25 cellular contexts compared by ENCODE assay signal in genomic region chr2:133952896-133953295, GRCh38.
"Had no signal": no experiment of that assay in that cellular context is flagged by ENCODE, and none has a peak within 500 bp of the region (broad histone marks: within the 10 kb centered on the region; RNA-seq: fewer than 3 reads in every experiment).

No MANE protein-coding gene starts in this region.

- H3K4me3 ChIP-seq: left lung, lung, neural progenitor cell, testis, uterus had no signal

- H3K36me3 ChIP-seq: left lung, neural progenitor cell, uterus, WERI-Rb-1 had no signal

- H3K27ac ChIP-seq: foreskin keratinocyte, left lung, neural progenitor cell, uterus, WERI-Rb-1 had no signal

- H3K4me1 Mint-ChIP-seq: activated naive CD4-positive, alpha-beta T cell treated with anti-CD3 and anti-CD28 coated beads, Interleukin-2, amount 50 U/mL, for 24 hours; brain; neural progenitor cell had no signal

- H3K4me3 Mint-ChIP-seq: activated CD8-positive, alpha-beta T cell treated with anti-CD3 and anti-CD28 coated beads, Interleukin-2, amount 10 ng/mL, durations not matched to agents 7 days and 5 days; activated naive CD4-positive, alpha-beta T cell treated with anti-CD3 and anti-CD28 coated beads, Interleukin-2, amount 50 U/mL, for 24 hours; activated T-helper 1 cell treated with anti-CD3 and anti-CD28 coated beads, Interleukin-12 subunit alpha, Interleukin-12 subunit beta, Interleukin-2, Interleukin-4 antibody, amounts not matched to agents 30 ng/mL and 10 ng/mL and 1 ng/mL, durations not matched to agents 14 hours and 24 hours and 36 hours; brain; naive thymus-derived CD8-positive, alpha-beta T cell; neural progenitor cell had no signal

- H3K4me1 ChIP-seq: foreskin keratinocyte, left lung, neural progenitor cell, uterus had no signal

- H3K9ac ChIP-seq: neural progenitor cell had no signal

- H2AFZ ChIP-seq: neural progenitor cell had no signal

- DNase-seq: activated CD4-positive, alpha-beta T cell treated with anti-CD3 and anti-CD28 coated beads for 1 hour; activated CD4-positive, alpha-beta T cell treated with anti-CD3 and anti-CD28 coated beads, Interleukin-2, amount 50 U/mL, for 1 hour; activated CD8-positive, alpha-beta T cell treated with anti-CD3 and anti-CD28 coated beads, Interleukin-2, amount 10 ng/mL, durations not matched to agents 7 days and 5 days; activated gamma-delta T cell treated with Interleukin-2 at 50 U/mL for 16 hours; aorta; effector CD8-positive, alpha-beta T cell; erythroblast; foreskin keratinocyte; hippocampal formation; kidney glomerular epithelial cell; left lung; naive thymus-derived CD8-positive, alpha-beta T cell; small intestine; stimulated activated CD4-positive, alpha-beta T cell treated with anti-CD3 and anti-CD28 coated beads, Interleukin-2, amount 100 ng/mL, for 48 hours; stimulated activated CD8-positive, alpha-beta memory T cell treated with anti-CD3 and anti-CD28 coated beads, Interleukin-4, amount 100 ng/mL, for 48 hours; stimulated activated naive CD4-positive, alpha-beta T cell; testis; uterus; WERI-Rb-1 had no signal

- H3K27ac Mint-ChIP-seq: activated CD8-positive, alpha-beta T cell treated with anti-CD3 and anti-CD28 coated beads, Interleukin-2, amount 10 ng/mL, durations not matched to agents 7 days and 5 days; activated naive CD4-positive, alpha-beta T cell treated with anti-CD3 and anti-CD28 coated beads, Interleukin-2, amount 50 U/mL, for 24 hours; activated T-helper 1 cell treated with anti-CD3 and anti-CD28 coated beads, Interleukin-12 subunit alpha, Interleukin-12 subunit beta, Interleukin-2, Interleukin-4 antibody, amounts not matched to agents 30 ng/mL and 10 ng/mL and 1 ng/mL, durations not matched to agents 14 hours and 24 hours and 36 hours; brain; naive thymus-derived CD8-positive, alpha-beta T cell; neural progenitor cell had no signal

- H3K4me2 ChIP-seq: neural progenitor cell had no signal

- H3K27me3 ChIP-seq: left lung, neural progenitor cell, testis, uterus had no signal

- ATAC-seq: activated CD8-positive, alpha-beta T cell treated with anti-CD3 and anti-CD28 coated beads, Interleukin-2, amount 10 ng/mL, durations not matched to agents 7 days and 5 days; foreskin keratinocyte; left lung; naive thymus-derived CD8-positive, alpha-beta T cell; sciatic nerve had no signal

- H3K9me3 ChIP-seq: left lung, testis, uterus had no signal

- FAIRE-seq: small intestine had no signal

- H3K36me3 Mint-ChIP-seq: activated naive CD4-positive, alpha-beta T cell treated with anti-CD3 and anti-CD28 coated beads, Interleukin-2, amount 50 U/mL, for 24 hours; brain; naive thymus-derived CD8-positive, alpha-beta T cell; neural progenitor cell had no signal

- H3K9me3 Mint-ChIP-seq: activated naive CD4-positive, alpha-beta T cell treated with anti-CD3 and anti-CD28 coated beads, Interleukin-2, amount 50 U/mL, for 24 hours; activated T-helper 1 cell treated with anti-CD3 and anti-CD28 coated beads, Interleukin-12 subunit alpha, Interleukin-12 subunit beta, Interleukin-2, Interleukin-4 antibody, amounts not matched to agents 30 ng/mL and 10 ng/mL and 1 ng/mL, durations not matched to agents 14 hours and 24 hours and 36 hours; brain; naive thymus-derived CD8-positive, alpha-beta T cell; neural progenitor cell had no signal
